In the genomic region with DNA sequence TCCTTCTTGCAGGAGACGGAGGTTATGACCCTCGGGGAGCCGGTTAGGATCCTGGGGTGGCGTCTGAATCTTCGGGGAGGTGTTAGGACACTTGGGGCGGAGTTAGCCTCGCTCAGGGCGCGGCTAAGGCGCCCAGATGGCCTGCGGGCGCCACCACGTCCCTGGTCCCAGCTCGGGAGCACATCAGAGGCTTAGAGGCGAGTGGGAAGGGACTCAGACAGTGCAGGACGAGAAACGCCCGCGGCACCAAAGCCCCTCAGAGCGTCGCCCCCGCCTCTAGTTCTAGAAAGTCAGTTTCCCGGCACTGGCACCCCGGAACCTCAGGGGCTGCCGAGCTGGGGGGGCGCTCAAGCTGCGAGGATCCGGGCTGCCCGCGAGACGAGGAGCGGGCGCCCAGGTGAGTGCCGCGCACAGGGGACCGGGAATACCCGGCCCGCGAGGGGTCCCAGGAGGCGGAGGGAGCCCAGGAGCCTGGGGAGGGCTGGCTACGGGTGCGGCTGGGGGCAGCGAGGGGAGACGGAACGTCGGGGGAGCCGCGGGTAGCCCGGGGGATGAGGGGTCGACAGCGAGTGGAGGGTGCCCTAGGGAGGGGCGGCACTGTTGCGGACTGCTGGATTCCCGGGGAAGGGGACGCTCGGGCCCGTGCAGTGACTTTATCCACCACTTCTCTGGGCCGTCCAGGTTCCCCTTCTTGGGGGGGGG, we compare ENCODE assay signal across 7 cellular contexts. TPM values are rescaled to one million over a fixed set of nuclear protein-coding genes. Genes with fewer than 3 reads are reported as not detected.
DNase-seq lines count a peak whose midpoint lies in the region; ATAC-seq and TF ChIP-seq lines count a peak whose summit lies in the region.

A gene (plus strand): TSS at position 153 of the 702 bp plus-strand sequence.

- H3K9me2 ChIP-seq in GM23248 (ENCODE audit: insufficient read depth) = no peaks in the 10 kb centered on the region

- no peaks in the 10 kb centered on the region for H3K79me2 ChIP-seq in GM23248 (ENCODE audit: insufficient read depth)

- no peaks in the 10 kb centered on the region for H3K36me3 ChIP-seq in GM23248 (ENCODE audit: low read depth)

- H3K9me3 ChIP-seq in GM23248 (ENCODE audit: low read depth) = no peaks in the 10 kb centered on the region

- no peak within 1 kb of the TSS for H3K4me3 ChIP-seq in GM23248
- peak within 1 kb of the TSS; percentile 50 for H3K4me3 ChIP-seq in iPS-11a (ENCODE audit: low read depth, low read length)

- in situ Hi-C loops in GM23248 (cut with MboI) = no loop called here

- DNase-seq in GM23248 (peak; percentile 23), GOT3 (lab: John Stamatoyannopoulos, UW) (no peak), cortex of kidney (lab: John Stamatoyannopoulos, UW) (no peak), NCI-H1436 treated with DMSO at 0.1 percent for 48 hours (lab: John Stamatoyannopoulos, UW) (no peak)

- peak within 1 kb of the TSS; percentile 81 for H3K4me3 Mint-ChIP-seq in stimulated activated memory B cell treated with anti-CD40 and anti-IgM and Interleukin-4, amounts not matched to agents 10 μg/mL and 1 μg/mL and 100 μg/mL, for 72 hours

- peaks cover 81% of the 10 kb centered on the region for H3K27me3 ChIP-seq in GM23248 (replicated peaks; ENCODE audit: insufficient read depth)

- H2AFZ ChIP-seq in GM23248 = no peak within 1 kb of the TSS

- H3K27ac ChIP-seq in GM23248 = no peak within 1 kb of the TSS

- no peak within 1 kb of the TSS for H3K4me2 ChIP-seq in GM23248 (ENCODE audit: unreplicated experiment)

- H3K4me1 Mint-ChIP-seq in stimulated activated memory B cell treated with anti-CD40 and anti-IgM and Interleukin-4, amounts not matched to agents 10 μg/mL and 1 μg/mL and 100 μg/mL, for 72 hours = peaks cover 26% of the 10 kb centered on the region

- H3K36me3 Mint-ChIP-seq in stimulated activated memory B cell treated with anti-CD40 and anti-IgM and Interleukin-4, amounts not matched to agents 10 μg/mL and 1 μg/mL and 100 μg/mL, for 72 hours = no peaks in the 10 kb centered on the region

- 0 out of 3 replicates have a peak, but pooled peaks have one; percentile 42 for ATAC-seq in SK-N-SH treated with all-trans-retinoic acid at 6 μM for 48 hours
- ATAC-seq in stimulated activated memory B cell treated with anti-CD40 and anti-IgM and Interleukin-4, amounts not matched to agents 10 μg/mL and 1 μg/mL and 100 μg/mL, for 72 hours = peak; percentile 77

- WGBS in GM23248 (ENCODE audit: low coverage in 1 of 2, low lambda C conversion rate in 2 of 2, missing lambda C conversion rate in 2 of 2), 2 experiments = 3 to 4% methylated on average over 51 to 58 of the region's 58 CpGs

- H3K9me3 Mint-ChIP-seq in stimulated activated memory B cell treated with anti-CD40 and anti-IgM and Interleukin-4, amounts not matched to agents 10 μg/mL and 1 μg/mL and 100 μg/mL, for 72 hours = no peaks in the 10 kb centered on the region

- no peaks in the 10 kb centered on the region for H4K20me1 ChIP-seq in GM23248 (ENCODE audit: insufficient read depth)

- H3F3A ChIP-seq in GM23248 (ENCODE audit: insufficient read depth) = no peaks in the 10 kb centered on the region

- no peak within 1 kb of the TSS for H3K9ac ChIP-seq in GM23248

- H3K27ac Mint-ChIP-seq in stimulated activated memory B cell treated with anti-CD40 and anti-IgM and Interleukin-4, amounts not matched to agents 10 μg/mL and 1 μg/mL and 100 μg/mL, for 72 hours = peak within 1 kb of the TSS; percentile 86

- H3K27me3 Mint-ChIP-seq in stimulated activated memory B cell treated with anti-CD40 and anti-IgM and Interleukin-4, amounts not matched to agents 10 μg/mL and 1 μg/mL and 100 μg/mL, for 72 hours = no peaks in the 10 kb centered on the region

- H3K4me1 ChIP-seq in GM23248 (ENCODE audit: insufficient read depth) = no peaks in the 10 kb centered on the region

TF ChIP-seq in SK-N-SH treated with all-trans-retinoic acid at 6 μM for 48 hours, 23 proteins besides CTCF, POLR2A, EP300 and RAD21:
- TF ChIP-seq ZNF565 (CRISPR knock-in tag; conservative IDR thresholded peaks at IDR 0.05; ENCODE audit: low read depth) = no peak

RNA-seq across cellular contexts. Expression of the gene that starts here (rescaled TPM):
- total RNA-seq in GM23248 (2014; rRNA removed; shearing (Covaris generic)) = not detected in 2 replicates
- polyA plus RNA-seq in GM23248 (2016; fragmentation: Nextera tagmentation; extraction: Ambion mirVana) = not detected in 2 replicates

Comparison
In these comparisons a context has a peak if more than half of its experiments do, and no peak if none do; other contexts are left out.
1. Peak in DNase-seq in GM23248; RNA of the gene not detected or under 1 TPM.